In the genomic region with DNA sequence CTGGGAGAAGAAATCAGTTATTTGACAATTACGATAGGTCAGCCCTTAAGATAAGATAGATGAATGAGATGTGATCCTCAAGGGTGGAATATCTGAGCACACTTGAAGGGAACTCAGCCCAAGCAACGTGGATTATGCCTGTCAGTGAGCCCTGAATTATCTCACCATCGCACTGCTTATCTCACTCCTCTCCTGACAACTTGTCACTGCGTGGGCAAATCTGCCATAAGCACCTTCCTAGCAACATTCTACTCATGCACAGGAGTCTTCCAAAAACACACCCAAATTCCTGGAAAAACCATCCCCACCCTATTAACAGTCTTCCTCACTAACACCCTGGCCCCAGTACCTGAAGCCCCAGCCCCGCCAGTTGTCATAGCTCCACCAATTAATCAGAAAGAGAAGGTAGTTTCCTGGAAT, we compare ENCODE assay signal across 22 cellular contexts. TPM values are rescaled to one million over a fixed set of nuclear protein-coding genes. Genes with fewer than 3 reads are reported as not detected.
DNase-seq lines count a peak whose midpoint lies in the region; ATAC-seq, FAIRE-seq and TF ChIP-seq lines count a peak whose summit lies in the region.
"Had no signal": no experiment of that assay in that cellular context is flagged by ENCODE, and none has a peak within 500 bp of the region (broad histone marks: within the 10 kb centered on the region; RNA-seq: fewer than 3 reads in every experiment).

No MANE protein-coding gene starts in this region.

- H3K9ac ChIP-seq in K562 (ENCODE audit: insufficient read depth in 1 of 2, low read depth in 2 of 2, low read length in 2 of 2) = peak overlapping the region in 1 of 2 experiments; percentile 1; a peak in 2 of 4 replicates
- H3K9ac ChIP-seq: GM23248 had no signal

- WGBS in K562 (ENCODE audit: insufficient coverage, low coverage, missing lambda C conversion rate) = 2% methylated on average over 5 of the region's 5 CpGs

- intact Hi-C loops in natural killer cell (cut with micrococcal nuclease) (no loop called here), K562 (cut with micrococcal nuclease) (loop anchor here (2.0 to 5.0 kb wide), 3 partner anchors 14 to 118 kb away; partner anchors contain the start of gene IL6)

- in situ Hi-C loops in K562 (cut with MboI) = no loop called here

- peaks cover 7% of the 10 kb centered on the region; the same call in 2 of the 3 replicates for H3K36me3 ChIP-seq in K562 (ENCODE audit: control insufficient read depth, insufficient read depth, low read length)
- H3K36me3 ChIP-seq: HAP-1, MG63, Peyer's patch had no signal

- FAIRE-seq in K562 (lab: Jason Lieb, UNC) = peak; percentile 71
- no peak for FAIRE-seq in RCC 7860 (lab: Jason Lieb, UNC)
- FAIRE-seq: G401.6 had no signal

- H3K9me3 ChIP-seq in K562 (replicated peaks; ENCODE audit: control insufficient read depth, insufficient read depth, low read depth, low read length) = no peaks in the 10 kb centered on the region
- H3K9me3 ChIP-seq: HAP-1, MG63, Peyer's patch had no signal

- ATAC-seq in natural killer cell treated with Interleukin-12 subunit alpha and Interleukin-12 subunit beta and Interleukin-15 and Interleukin-18, amount 100 ng/mL, for 72 hours = no peak
- ATAC-seq in natural killer cell = no peak
- ATAC-seq in K562 = peak; percentile 26
- ATAC-seq in stimulated activated naive B cell treated with anti-CD40 and anti-IgM and Interleukin-4, amounts not matched to agents 10 μg/mL and 1 μg/mL and 100 μg/mL, for 72 hours (replicated peaks) = no peak
- ATAC-seq: Right ventricle myocardium inferior had no signal

- TF ChIP-seq RAD21 in K562 (CRISPR knock-in tag; conservative IDR thresholded peaks at IDR 0.05 in 1 of 2, IDR thresholded peaks at IDR 0.05 in 1 of 2) = peak in 1 of 2 experiments; percentile 11; a peak in 1 of 4 replicates

- H3K27me3 ChIP-seq in K562 (ENCODE audit: control insufficient read depth in 2 of 2, insufficient read depth in 2 of 2, low read length in 2 of 2) = no peaks in the 10 kb centered on the region
- H3K27me3 ChIP-seq: MG63, Peyer's patch had no signal

- H4K20me1 ChIP-seq in K562 (replicated peaks; ENCODE audit: control insufficient read depth, insufficient read depth, low read length) = no peaks in the 10 kb centered on the region

- H3K27ac ChIP-seq in K562 (ENCODE audit: extremely low read depth, low read depth, low read length) = peak overlapping the region; percentile 85
- H3K27ac ChIP-seq: 22Rv1, GM23248, HL-60, Peyer's patch had no signal

- peaks cover 42 to 52% of the 10 kb centered on the region in 2 donors for H3K4me1 Mint-ChIP-seq in natural killer cell treated with Interleukin-12 subunit alpha and Interleukin-12 subunit beta and Interleukin-15 and Interleukin-18, amount 100 ng/mL, for 72 hours (ENCODE audit: low read depth in 2 of 2)
- peaks cover 5 to 14% of the 10 kb centered on the region in 2 donors for H3K4me1 Mint-ChIP-seq in natural killer cell
- peaks cover 63 to 89% of the 10 kb centered on the region in 2 donors for H3K4me1 Mint-ChIP-seq in stimulated activated naive B cell treated with anti-CD40 and anti-IgM and Interleukin-4, amounts not matched to agents 10 μg/mL and 1 μg/mL and 100 μg/mL, for 72 hours

- DNase-seq in DMS53 (lab: John Stamatoyannopoulos, UW) = peak; percentile 49
- no peak for DNase-seq in DMS53 treated with DMSO at 0.1 percent for 48 hours (lab: John Stamatoyannopoulos, UW; ENCODE audit: unreplicated experiment)
- DNase-seq in natural killer cell treated with Interleukin-12 subunit alpha and Interleukin-12 subunit beta and Interleukin-15 and Interleukin-18, amount 100 ng/mL, for 72 hours (ENCODE audit: low spot score) = no peak
- no peak for DNase-seq in natural killer cell
- DNase-seq in K562 (ENCODE audit: extremely low read depth in 1 of 4, low spot score in 3 of 4) = peak; percentile 46 to 87 (median 55)
- no peak for DNase-seq in stimulated activated naive B cell treated with anti-CD40 and anti-IgM and Interleukin-4, amounts not matched to agents 10 μg/mL and 1 μg/mL and 100 μg/mL, for 72 hours
- DNase-seq in RCC 7860 (ENCODE audit: low spot score) = no peak
- DNase-seq in NCI-H2227 treated with DMSO at 0.1 percent for 48 hours (lab: John Stamatoyannopoulos, UW) = no peak
- DNase-seq: AML-193; GM23248; Kasumi-1; MG63; NCI-H1092; NCI-H146; NCI-H2081 treated with DMSO at 0.1 percent for 48 hours; NK-92 treated with Interleukin-12 subunit alpha and Interleukin-12 subunit beta, amount 100 ng/mL, for 24 hours; Peyer's patch had no signal

- no peaks in the 10 kb centered on the region for H3K9me1 ChIP-seq in K562 (ENCODE audit: control insufficient read depth, insufficient read depth, low read length)

- peaks cover 31% of the 10 kb centered on the region; the same call in 2 of the 3 replicates for H3K79me2 ChIP-seq in K562 (ENCODE audit: control insufficient read depth, insufficient read depth, low read length)

- H3K4me3 Mint-ChIP-seq in natural killer cell treated with Interleukin-12 subunit alpha and Interleukin-12 subunit beta and Interleukin-15 and Interleukin-18, amount 100 ng/mL, for 72 hours = peak overlapping the region; percentile 34
- H3K4me3 Mint-ChIP-seq in natural killer cell = no peak overlapping the region
- peak overlapping the region in 1 of 2 donors; percentile 7 for H3K4me3 Mint-ChIP-seq in stimulated activated naive B cell treated with anti-CD40 and anti-IgM and Interleukin-4, amounts not matched to agents 10 μg/mL and 1 μg/mL and 100 μg/mL, for 72 hours

- H3K4me3 ChIP-seq in K562 = no peak overlapping the region
- H3K4me3 ChIP-seq: GM23248, HAP-1, MG63, Peyer's patch had no signal

- no peak for TF ChIP-seq CTCF in natural killer cell (IDR thresholded peaks at IDR 0.05)
- no peak for TF ChIP-seq CTCF in K562 (IDR thresholded peaks at IDR 0.05 in 2 of 3, conservative IDR thresholded peaks at IDR 0.05 in 1 of 3; ENCODE audit: insufficient read depth in 2 of 3, low read depth in 1 of 3, low read length in 3 of 3)

- H3K27ac Mint-ChIP-seq in natural killer cell treated with Interleukin-12 subunit alpha and Interleukin-12 subunit beta and Interleukin-15 and Interleukin-18, amount 100 ng/mL, for 72 hours = peak overlapping the region; percentile 37 to 59
- H3K27ac Mint-ChIP-seq in natural killer cell = no peak overlapping the region
- H3K27ac Mint-ChIP-seq in stimulated activated naive B cell treated with anti-CD40 and anti-IgM and Interleukin-4, amounts not matched to agents 10 μg/mL and 1 μg/mL and 100 μg/mL, for 72 hours = peak overlapping the region; percentile 10

- CTCF ChIA-PET in K562 (lab: Yijun Ruan, JAX; ENCODE audit: low intra/inter-chr PET ratio) = interaction anchor here (1.4 kb wide), 1 partner anchor 14 kb away, joined by 3 read pairs; no protein-coding TSS in a partner anchor

- H3K36me3 Mint-ChIP-seq in natural killer cell treated with Interleukin-12 subunit alpha and Interleukin-12 subunit beta and Interleukin-15 and Interleukin-18, amount 100 ng/mL, for 72 hours = peaks cover 17% of the 10 kb centered on the region
- no peaks in the 10 kb centered on the region for H3K36me3 Mint-ChIP-seq in natural killer cell
- H3K36me3 Mint-ChIP-seq in stimulated activated naive B cell treated with anti-CD40 and anti-IgM and Interleukin-4, amounts not matched to agents 10 μg/mL and 1 μg/mL and 100 μg/mL, for 72 hours = peaks cover 11 to 40% of the 10 kb centered on the region in 2 donors

- H3K4me1 ChIP-seq in K562 (replicated peaks in 1 of 2; ENCODE audit: control insufficient read depth in 2 of 2, insufficient read depth in 2 of 2, low read length in 2 of 2) = peaks cover 12 to 78% of the 10 kb centered on the region in 2 experiments
- H3K4me1 ChIP-seq: HAP-1, Peyer's patch had no signal

- peak; percentile 90 for TF ChIP-seq EP300 in K562 (IDR thresholded peaks at IDR 0.05; ENCODE audit: low read length)

- no peak for TF ChIP-seq POLR2A in K562 (conservative IDR thresholded peaks at IDR 0.05)

- peak overlapping the region; percentile 44 for H3K4me2 ChIP-seq in K562 (ENCODE audit: insufficient read depth, low read length)

- no TSS peak for BruUV-seq in K562 (replicated peaks; lab: Mats Ljungman, UMichigan)

- H3K9me3 Mint-ChIP-seq in natural killer cell treated with Interleukin-12 subunit alpha and Interleukin-12 subunit beta and Interleukin-15 and Interleukin-18, amount 100 ng/mL, for 72 hours = peaks cover 12% of the 10 kb centered on the region
- H3K9me3 Mint-ChIP-seq in natural killer cell = no peaks in the 10 kb centered on the region
- peaks cover 12 to 16% of the 10 kb centered on the region in 2 donors for H3K9me3 Mint-ChIP-seq in stimulated activated naive B cell treated with anti-CD40 and anti-IgM and Interleukin-4, amounts not matched to agents 10 μg/mL and 1 μg/mL and 100 μg/mL, for 72 hours

- H3K27me3 Mint-ChIP-seq in natural killer cell treated with Interleukin-12 subunit alpha and Interleukin-12 subunit beta and Interleukin-15 and Interleukin-18, amount 100 ng/mL, for 72 hours = peaks cover 26 to 28% of the 10 kb centered on the region in 2 donors
- H3K27me3 Mint-ChIP-seq in natural killer cell (ENCODE audit: low read depth in 2 of 2) = peaks cover 6 to 21% of the 10 kb centered on the region in 2 donors
- no peaks in the 10 kb centered on the region for H3K27me3 Mint-ChIP-seq in stimulated activated naive B cell treated with anti-CD40 and anti-IgM and Interleukin-4, amounts not matched to agents 10 μg/mL and 1 μg/mL and 100 μg/mL, for 72 hours

- H2AFZ ChIP-seq in K562 (ENCODE audit: low read depth, low read length) = no peak overlapping the region; the same call in 1 of the 2 replicates
- H2AFZ ChIP-seq: GM23248 had no signal

- POLR2A ChIA-PET in K562 (lab: Yijun Ruan, JAX) = interaction anchor here (0.6 to 2.2 kb wide), 6 partner anchors 9 to 54 kb away, joined by 3 to 22 read pairs (median 3); no protein-coding TSS in a partner anchor

RNA-seq across cellular contexts. Expression of gene IL6, which starts 46.5 kb away (rescaled TPM):
- total RNA-seq in natural killer cell treated with Interleukin-12 subunit alpha and Interleukin-12 subunit beta and Interleukin-15 and Interleukin-18, amount 100 ng/mL, for 72 hours = 100 to 1,000 TPM; 151 to 253 TPM
- total RNA-seq in natural killer cell (1 to 10 TPM; 1.3 to 2.3 (median 1.7) TPM), K562 (2014; rRNA removed) (1.1 and 1.2 TPM in 2 replicates), K562 (2014; rRNA removed; fragmentation: Illumina TruSeq; extraction: Trizol) (1.3 and 1.5 TPM in 2 replicates), K562 (2015; rRNA removed; fragmentation: Illumina TruSeq; extraction: Trizol) (0.68 and 0.76 TPM in 2 replicates), K562 (2021) (0.94 and 1.5 TPM in 2 replicates)
- 5.2 and 5.4 TPM in 2 replicates for total RNA-seq in K562 (2011; cell fraction: chromatin; rRNA removed; ENCODE audit: low replicate concordance)
- 2.2 and 6.7 TPM in 2 replicates for total RNA-seq in K562 (2011; cell fraction: nucleolus; rRNA removed)
- 1.9 and 7.3 TPM in 2 replicates for total RNA-seq in K562 (2011; cell fraction: nucleoplasm; rRNA removed)
- polyA plus RNA-seq in K562 (2011; rRNA removed) (1.2 and 1.6 TPM in 2 replicates), K562 (2014; fragmentation: Illumina TruSeq; extraction: Trizol) (2.0 and 2.2 TPM in 2 replicates), K562 (2014; fragmentation: Nextera tagmentation; extraction: Ambion mirVana) (1 to 10 TPM; 1.5 to 2.9 TPM), K562 (2014; rRNA removed) (1.2 and 2.2 TPM in 2 replicates)
- polyA plus RNA-seq in K562 (2011; cell fraction: cytosol; rRNA removed) = 0.48 and 0.63 TPM in 2 replicates
- polyA plus RNA-seq in K562 (2011; cell fraction: nucleus; rRNA removed) = 3.0 and 4.2 TPM in 2 replicates
- 1.1 and 2.5 TPM in 2 replicates for polyA plus RNA-seq in K562 (2012)
- 0.57 and 1.1 TPM in 2 replicates for polyA minus RNA-seq in K562 (2011; rRNA and poly(A)+ RNA removed)
- polyA minus RNA-seq in K562 (2011; cell fraction: cytosol; rRNA and poly(A)+ RNA removed) = 1.4 and 1.5 TPM in 2 replicates
- polyA minus RNA-seq in K562 (2011; cell fraction: nucleus; rRNA and poly(A)+ RNA removed) = 2.4 TPM in 2 replicates

Comparison
In these comparisons a context has a peak if more than half of its experiments do, and no peak if none do; other contexts are left out.
1. DNase-seq: peak in DMS53 (single experiment) and K562 (4 of 4); none in DMS53 treated with DMSO at 0.1 percent for 48 hours (single experiment), natural killer cell treated with Interleukin-12 subunit alpha and Interleukin-12 subunit beta and Interleukin-15 and Interleukin-18, amount 100 ng/mL, for 72 hours (single experiment), natural killer cell (single experiment), stimulated activated naive B cell treated with anti-CD40 and anti-IgM and Interleukin-4, amounts not matched to agents 10 μg/mL and 1 μg/mL and 100 μg/mL, for 72 hours (single experiment), RCC 7860 (single experiment) and NCI-H2227 treated with DMSO at 0.1 percent for 48 hours (single experiment).
2. H3K27ac Mint-ChIP-seq: peak in natural killer cell treated with Interleukin-12 subunit alpha and Interleukin-12 subunit beta and Interleukin-15 and Interleukin-18, amount 100 ng/mL, for 72 hours (2 of 2) and stimulated activated naive B cell treated with anti-CD40 and anti-IgM and Interleukin-4, amounts not matched to agents 10 μg/mL and 1 μg/mL and 100 μg/mL, for 72 hours (single experiment); none in natural killer cell (0 of 2).
3. RNA of gene IL6, which starts 46.5 kb away (total RNA-seq): 151 to 253 TPM in natural killer cell treated with Interleukin-12 subunit alpha and Interleukin-12 subunit beta and Interleukin-15 and Interleukin-18, amount 100 ng/mL, for 72 hours; 1.3 to 2.3 TPM in natural killer cell and 0.68 to 7.3 TPM in K562; every median in the first group is over 10 times any median in the second.